Comparison of ENCODE assay signal across 30 cellular contexts in genomic region chr20:60819511-60819910, GRCh38.
"Had no signal": no experiment of that assay in that cellular context is flagged by ENCODE, and none has a peak within 500 bp of the region (broad histone marks: within the 10 kb centered on the region; RNA-seq: fewer than 3 reads in every experiment).

No MANE protein-coding gene starts in this region.

- H3K27ac ChIP-seq: colonic mucosa, esophagus squamous epithelium, heart right ventricle, left lung, neural progenitor cell, right lobe of liver, suprapubic skin, transverse colon, upper lobe of right lung, uterus had no signal

- DNase-seq: colonic mucosa; effector CD8-positive, alpha-beta T cell; endodermal cell; esophagus squamous epithelium; foreskin melanocyte; glutamatergic neuron; heart right ventricle; hippocampal formation; left cardiac atrium; left lung; mesenchymal stem cell; mucosa of descending colon; naive B cell; retina; right lobe of liver; stimulated activated CD4-positive, alpha-beta T cell treated with anti-CD3 and anti-CD28 coated beads, Interleukin-12 subunit alpha, Interleukin-12 subunit beta, amount 100 ng/mL, for 4 hours; stimulated activated CD4-positive, alpha-beta T cell treated with anti-CD3 and anti-CD28 coated beads, Interleukin-1b, Interleukin-23, amount 100 ng/mL, for 48 hours; stimulated activated CD4-positive, alpha-beta T cell treated with anti-CD3 and anti-CD28 coated beads, Interleukin-4, amount 100 ng/mL, for 1 hour; stimulated activated CD8-positive, alpha-beta memory T cell treated with anti-CD3 and anti-CD28 coated beads, Interleukin-4, amount 100 ng/mL, for 48 hours; stimulated activated naive CD4-positive, alpha-beta T cell; stimulated activated naive CD8-positive, alpha-beta T cell treated with anti-CD3 and anti-CD28 coated beads, Interleukin-15, amount 100 ng/mL, for 72 hours; transverse colon; upper lobe of right lung; uterus had no signal

- H3K4me2 ChIP-seq: neural progenitor cell, smooth muscle cell had no signal

- H3K4me1 Mint-ChIP-seq: mesothelial cell of epicardium, naive B cell had no signal

- H3K4me3 ChIP-seq: colonic mucosa, esophagus squamous epithelium, heart right ventricle, left lung, mucosa of descending colon, neural progenitor cell, right lobe of liver, smooth muscle cell, suprapubic skin, transverse colon, upper lobe of right lung, uterus had no signal

- H3K27ac Mint-ChIP-seq: dendritic cell treated with granulocyte-macrophage colony-stimulating factor and Interleukin-4, amounts not matched to agents 40 ng/mL and 50 ng/mL, for 4 days; endodermal cell; mesothelial cell of epicardium; naive B cell; natural killer cell treated with Interleukin-12 subunit alpha and Interleukin-12 subunit beta and Interleukin-15 and Interleukin-18, amount 100 ng/mL, for 72 hours; neural progenitor cell had no signal

- H3K9ac ChIP-seq: neural progenitor cell had no signal

- H3K9me3 Mint-ChIP-seq: mesothelial cell of epicardium, neural progenitor cell had no signal

- H2AFZ ChIP-seq: neural progenitor cell had no signal

- H3K27me3 ChIP-seq: colonic mucosa, neural progenitor cell, right lobe of liver, transverse colon, upper lobe of right lung, uterus had no signal

- H3K4me1 ChIP-seq: colonic mucosa, esophagus squamous epithelium, heart right ventricle, left lung, right lobe of liver, suprapubic skin, transverse colon, upper lobe of right lung, uterus had no signal

- H3K4me3 Mint-ChIP-seq: dendritic cell treated with granulocyte-macrophage colony-stimulating factor and Interleukin-4, amounts not matched to agents 40 ng/mL and 50 ng/mL, for 4 days; endodermal cell; mesothelial cell of epicardium; naive B cell; natural killer cell treated with Interleukin-12 subunit alpha and Interleukin-12 subunit beta and Interleukin-15 and Interleukin-18, amount 100 ng/mL, for 72 hours; neural progenitor cell; stimulated activated naive CD8-positive, alpha-beta T cell treated with anti-CD3 and anti-CD28 coated beads, Interleukin-15, amount 100 ng/mL, for 72 hours had no signal

- H3K9me3 ChIP-seq: colonic mucosa, esophagus squamous epithelium, heart right ventricle, left lung, mucosa of descending colon, right lobe of liver, suprapubic skin, transverse colon, upper lobe of right lung, uterus had no signal

- H3K36me3 Mint-ChIP-seq: mesothelial cell of epicardium; naive B cell; natural killer cell treated with Interleukin-12 subunit alpha and Interleukin-12 subunit beta and Interleukin-15 and Interleukin-18, amount 100 ng/mL, for 72 hours; neural progenitor cell had no signal

- ATAC-seq: heart right ventricle; left cardiac atrium; left lung; mucosa of descending colon; natural killer cell treated with Interleukin-12 subunit alpha and Interleukin-12 subunit beta and Interleukin-15 and Interleukin-18, amount 100 ng/mL, for 72 hours; right lobe of liver; stimulated activated naive CD8-positive, alpha-beta T cell treated with anti-CD3 and anti-CD28 coated beads, Interleukin-15, amount 100 ng/mL, for 72 hours; upper lobe of right lung had no signal

- H3K36me3 ChIP-seq: colonic mucosa, esophagus squamous epithelium, heart right ventricle, left lung, neural progenitor cell, right lobe of liver, suprapubic skin, transverse colon, upper lobe of right lung, uterus had no signal
